ENCODE assay signal across 8 cellular contexts in the genomic region with DNA sequence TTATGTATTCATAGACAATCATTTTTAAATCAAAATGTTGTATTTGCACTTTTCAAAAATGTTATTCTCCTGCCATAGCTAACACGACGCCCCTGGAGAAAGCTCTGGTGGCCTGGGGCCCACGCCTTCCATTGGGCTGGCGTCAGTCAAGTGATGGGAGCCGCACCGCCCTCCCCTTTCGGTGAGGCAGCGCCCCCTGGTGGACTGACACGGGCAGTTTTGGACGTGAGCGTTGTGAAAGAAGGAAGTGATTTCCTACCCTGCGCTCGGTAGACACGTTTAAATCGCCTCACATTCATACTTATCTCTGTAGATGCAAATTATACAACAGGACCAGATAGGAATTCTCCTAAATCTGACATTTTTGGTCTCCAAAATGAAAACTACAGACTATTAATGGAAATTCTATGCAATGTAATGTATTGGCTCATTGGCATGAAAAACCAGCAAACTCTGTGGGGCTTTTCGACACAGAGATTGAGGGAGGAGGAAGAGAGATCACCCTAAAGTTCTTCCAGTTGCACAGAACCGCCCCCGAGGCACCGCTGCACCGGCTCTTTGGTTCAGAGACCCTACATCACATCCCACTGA.
A peak's percentile ranks its signal among the peaks of the same experiment; 100 is the strongest.
DNase-seq lines count a peak whose midpoint lies in the region; ATAC-seq, FAIRE-seq and TF ChIP-seq lines count a peak whose summit lies in the region.

No MANE protein-coding gene starts in this region.

- no peak overlapping the region for H3K9ac ChIP-seq in mesenchymal stem cell (ENCODE audit: low read length)

- WGBS in mesenchymal stem cell: 24% methylated on average over 17 of the region's 20 CpGs
- 7 to 14% methylated on average over 20 of the region's 20 CpGs for WGBS in testis, 2 donors

- no peak overlapping the region for H3K4me2 ChIP-seq in mesenchymal stem cell (ENCODE audit: low read length, poor library complexity, severe bottlenecking)

- H3K9me3 ChIP-seq in mesenchymal stem cell (ENCODE audit: control insufficient read depth, low read length) (no peaks in the 10 kb centered on the region), testis (no peaks in the 10 kb centered on the region)

- FAIRE-seq in RCC 7860 (lab: Jason Lieb, UNC): no peak

- H3K14ac ChIP-seq in mesenchymal stem cell (ENCODE audit: low read length in 2 of 2): no peak overlapping the region

- H4K8ac ChIP-seq in mesenchymal stem cell (ENCODE audit: low read length): no peak overlapping the region

- H4K91ac ChIP-seq in mesenchymal stem cell (ENCODE audit: low read length): no peak overlapping the region

- H3K27ac ChIP-seq in mesenchymal stem cell (ENCODE audit: low read length, poor library complexity, severe bottlenecking) (no peak overlapping the region), testis (no peak overlapping the region)

- H2BK120ac ChIP-seq in mesenchymal stem cell (ENCODE audit: low read depth, low read length): no peak overlapping the region

- no peak overlapping the region for H2BK12ac ChIP-seq in mesenchymal stem cell (ENCODE audit: low read length in 2 of 2)

- H3K79me1 ChIP-seq in mesenchymal stem cell (replicated peaks; ENCODE audit: low read length, poor library complexity, severe bottlenecking): no peaks in the 10 kb centered on the region

- no peak overlapping the region for H2BK15ac ChIP-seq in mesenchymal stem cell (ENCODE audit: low read depth, poor library complexity, severe bottlenecking)

- no peak overlapping the region for H2BK5ac ChIP-seq in mesenchymal stem cell (ENCODE audit: low read depth, low read length, poor library complexity, severe bottlenecking)

- no peak overlapping the region for H2AFZ ChIP-seq in mesenchymal stem cell (ENCODE audit: low read depth, low read length)

- DNase-seq in DMS53 (lab: John Stamatoyannopoulos, UW) (peak; percentile 83), RCC 7860 (ENCODE audit: low spot score) (peak; percentile 30), cerebellar cortex (ENCODE audit: low spot score) (peak; percentile 5), mesenchymal stem cell (peak; percentile 41), testis (peak; percentile 85), NCI-H446 treated with DMSO at 0.1 percent for 48 hours (lab: John Stamatoyannopoulos, UW) (no peak)

- intact Hi-C loops in testis (cut with DNase I; ENCODE audit: low total_unique reads): no loop called here

- ATAC-seq in GM19455 (IDR thresholded peaks at IDR 0.05; ENCODE audit: unreplicated experiment) (peak; percentile 82), HG03558 (IDR thresholded peaks at IDR 0.05; ENCODE audit: extremely low read depth, unreplicated experiment) (peak; percentile 74)

- no peak overlapping the region for H2AK5ac ChIP-seq in mesenchymal stem cell (ENCODE audit: low read length, severe bottlenecking)

- no peak overlapping the region for H3K23ac ChIP-seq in mesenchymal stem cell (ENCODE audit: low read length in 2 of 2)

- H3K18ac ChIP-seq in mesenchymal stem cell (ENCODE audit: low read depth in 1 of 2, low read length in 2 of 2): no peak overlapping the region

- H3K36me3 ChIP-seq in mesenchymal stem cell (ENCODE audit: control insufficient read depth in 1 of 2, insufficient read depth in 2 of 2, low read depth in 1 of 2, low read length in 2 of 2) (no peaks in the 10 kb centered on the region), testis (ENCODE audit: low read depth, missing control alignments) (no peaks in the 10 kb centered on the region)

- H3K27me3 ChIP-seq in mesenchymal stem cell (ENCODE audit: control insufficient read depth in 1 of 2, insufficient read depth in 1 of 2, low read length in 2 of 2): no peaks in the 10 kb centered on the region
- no peaks in the 10 kb centered on the region for H3K27me3 ChIP-seq in testis

- TF ChIP-seq CTCF in testis (IDR thresholded peaks at IDR 0.05): peak; percentile 60 to 86 (median 79)

- no peak for TF ChIP-seq POLR2A in testis (IDR thresholded peaks at IDR 0.05)

- no peaks in the 10 kb centered on the region for H3K4me1 ChIP-seq in mesenchymal stem cell (ENCODE audit: control insufficient read depth, insufficient read depth, low read depth, low read length)
- no peaks in the 10 kb centered on the region for H3K4me1 ChIP-seq in testis

- no peak overlapping the region for H3K4me3 ChIP-seq in mesenchymal stem cell (ENCODE audit: insufficient read depth in 1 of 2, low read depth in 1 of 2, low read length in 2 of 2)
- H3K4me3 ChIP-seq in testis: no peak overlapping the region

- no peak overlapping the region for H3K4ac ChIP-seq in mesenchymal stem cell (ENCODE audit: low read depth in 1 of 2, low read length in 2 of 2)
